Comparison of ENCODE assay signal across 20 cellular contexts in genomic region chr18:32831781-32832180, GRCh38. TPM values are rescaled to one million over a fixed set of nuclear protein-coding genes. Genes with fewer than 3 reads are reported as not detected.
DNase-seq lines count a peak whose midpoint lies in the region; ATAC-seq, FAIRE-seq and TF ChIP-seq lines count a peak whose summit lies in the region.
"Had no signal": no experiment of that assay in that cellular context is flagged by ENCODE, and none has a peak within 500 bp of the region (broad histone marks: within the 10 kb centered on the region; RNA-seq: fewer than 3 reads in every experiment).

No MANE protein-coding gene starts in this region.

- no peaks in the 10 kb centered on the region for H3K9me3 ChIP-seq in neural progenitor cell (ENCODE audit: low read depth)
- H3K9me3 ChIP-seq: SJCRH30 had no signal

- H3K4me3 Mint-ChIP-seq in neural progenitor cell = no peak overlapping the region
- H3K4me3 Mint-ChIP-seq: B cell; CD4-positive, alpha-beta T cell had no signal

- FAIRE-seq in RCC 7860 (lab: Jason Lieb, UNC) = no peak
- FAIRE-seq: GM19239, H54 had no signal

- DNase-seq in HCEC 1CT = peak; percentile 57
- peak; percentile 33 for DNase-seq in RCC 7860 (ENCODE audit: low spot score)
- no peak for DNase-seq in neural progenitor cell (ENCODE audit: low spot score)
- no peak for DNase-seq in AG08395 (ENCODE audit: low spot score)
- DNase-seq: ACHN; Calu3; CD4-positive, alpha-beta T cell; DMS53; NCI-H1092 treated with DMSO at 0.1 percent for 48 hours; NCI-H345; SJCRH30 had no signal

- no peaks in the 10 kb centered on the region for H3K36me3 ChIP-seq in neural progenitor cell
- H3K36me3 ChIP-seq: SJCRH30 had no signal

- H3K4me1 ChIP-seq in neural progenitor cell = no peaks in the 10 kb centered on the region
- H3K4me1 ChIP-seq: SJCRH30 had no signal

- no peak overlapping the region for H3K4me2 ChIP-seq in neural progenitor cell
- H3K4me2 ChIP-seq: KMS-11 had no signal

- H3K79me2 ChIP-seq in neural progenitor cell (ENCODE audit: low read depth) = no peaks in the 10 kb centered on the region

- H2AFZ ChIP-seq in neural progenitor cell (replicated peaks) = no peak overlapping the region

- ATAC-seq in esophagus mucosa = peak; percentile 23
- no peak for ATAC-seq in GM18520 (IDR thresholded peaks at IDR 0.05; ENCODE audit: unreplicated experiment)
- no peak for ATAC-seq in GM19035 (IDR thresholded peaks at IDR 0.05; ENCODE audit: unreplicated experiment)
- ATAC-seq in GM21529 (IDR thresholded peaks at IDR 0.05; ENCODE audit: unreplicated experiment) = no peak

- H4K20me1 ChIP-seq in neural progenitor cell (ENCODE audit: low read depth) = no peaks in the 10 kb centered on the region

- H3K4me1 Mint-ChIP-seq in neural progenitor cell = no peaks in the 10 kb centered on the region
- H3K4me1 Mint-ChIP-seq: B cell had no signal

- H3K9me3 Mint-ChIP-seq in neural progenitor cell = peaks cover 8% of the 10 kb centered on the region
- H3K9me3 Mint-ChIP-seq: CD4-positive, alpha-beta T cell had no signal

- H3K27me3 Mint-ChIP-seq in neural progenitor cell (ENCODE audit: insufficient read depth, low read depth) = peaks cover under 1% of the 10 kb centered on the region
- H3K27me3 Mint-ChIP-seq: CD4-positive, alpha-beta T cell had no signal

- H3F3A ChIP-seq in neural progenitor cell (ENCODE audit: low read depth) = no peaks in the 10 kb centered on the region

- H3K9ac ChIP-seq in neural progenitor cell = no peak overlapping the region
- H3K9ac ChIP-seq: KMS-11 had no signal

- TF ChIP-seq CTCF in neural progenitor cell (IDR thresholded peaks at IDR 0.05) = no peak

- H3K4me3 ChIP-seq in neural progenitor cell = no peak overlapping the region
- H3K4me3 ChIP-seq: SJCRH30 had no signal

- H3K27me3 ChIP-seq in neural progenitor cell = no peaks in the 10 kb centered on the region
- H3K27me3 ChIP-seq: SJCRH30 had no signal

- peak overlapping the region; percentile 29 for H3K27ac Mint-ChIP-seq in neural progenitor cell
- H3K27ac Mint-ChIP-seq: B cell; CD4-positive, alpha-beta T cell had no signal

- H3K27ac ChIP-seq in neural progenitor cell = no peak overlapping the region
- H3K27ac ChIP-seq: KMS-11, SJCRH30 had no signal

- H3K36me3 Mint-ChIP-seq in neural progenitor cell = no peaks in the 10 kb centered on the region

RNA-seq across cellular contexts. Expression of gene KLHL14, which starts 59.0 kb away (rescaled TPM):
- total RNA-seq in esophagus mucosa (0.16 TPM), neural progenitor cell (ENCODE audit: low replicate concordance) (0.13 TPM in 1 of 2 replicates, not detected in the other)
- total RNA-seq: CD4-positive, alpha-beta T cell; MCF 10A; SJCRH30 had no signal

Comparison
In these comparisons a context has a peak if more than half of its experiments do, and no peak if none do; other contexts are left out.
1. DNase-seq: peak in HCEC 1CT (single experiment) and RCC 7860 (single experiment); none in neural progenitor cell (single experiment) and AG08395 (single experiment).